Comparison of ENCODE assay signal across 8 cellular contexts in genomic region chr6:108564178-108564577, GRCh38. TPM values are rescaled to one million over a fixed set of nuclear protein-coding genes. Genes with fewer than 3 reads are reported as not detected.
DNase-seq lines count a peak whose midpoint lies in the region; ATAC-seq and TF ChIP-seq lines count a peak whose summit lies in the region.

No MANE protein-coding gene starts in this region.

- peaks cover 24% of the 10 kb centered on the region for H3K4me1 ChIP-seq in HEK293 (ENCODE audit: control insufficient read depth, insufficient read depth, low read length)
- peaks cover 2 to 35% of the 10 kb centered on the region in 2 donors for H3K4me1 ChIP-seq in ascending aorta
- peaks cover 64% of the 10 kb centered on the region for H3K4me1 ChIP-seq in lower lobe of right lung

- H3K4me3 ChIP-seq in HEK293 (ENCODE audit: low read depth, low read length) (peak overlapping the region; percentile 0; the same call in 1 of the 2 replicates), ascending aorta (peak overlapping the region; percentile 87 to 93), lower lobe of right lung (peak overlapping the region; percentile 79)

- CTCF ChIA-PET in HEK293 (lab: Yijun Ruan, JAX): interaction anchor here (0.7 kb wide), 1 partner anchor 271 kb away, joined by 4 read pairs; no protein-coding TSS in a partner anchor

- ATAC-seq in lower lobe of right lung (no peak), HG03571 (IDR thresholded peaks at IDR 0.05; ENCODE audit: unreplicated experiment) (no peak), GM21619 (IDR thresholded peaks at IDR 0.05; ENCODE audit: unreplicated experiment) (no peak)

- TF ChIP-seq CTCF in HEK293 (tag by site-specific recombination; IDR thresholded peaks at IDR 0.05) (no peak), ascending aorta (IDR thresholded peaks at IDR 0.05) (no peak), lower lobe of right lung (IDR thresholded peaks at IDR 0.05) (no peak)

- H3K36me3 ChIP-seq in HEK293 (ENCODE audit: control insufficient read depth in 2 of 2, insufficient read depth in 1 of 2, low read length in 2 of 2) (peaks cover 0 to 32% of the 10 kb centered on the region in 2 experiments; a peak in 2 of 3 replicates), ascending aorta (peaks cover 8 to 34% of the 10 kb centered on the region in 2 donors), lower lobe of right lung (peaks cover 22% of the 10 kb centered on the region)

- peak; percentile 92 for DNase-seq in A172 (ENCODE audit: low spot score)
- DNase-seq in ascending aorta (ENCODE audit: low spot score in 2 of 2): peak in 1 of 2 donors; percentile 63
- DNase-seq in lower lobe of right lung: no peak
- DNase-seq in NCI-H2196 (lab: John Stamatoyannopoulos, UW; ENCODE audit: unreplicated experiment): no peak
- no peak for DNase-seq in occipital lobe (lab: John Stamatoyannopoulos, UW)

- H3K9me3 ChIP-seq in HEK293 (ENCODE audit: control insufficient read depth, insufficient read depth, low read depth, low read length) (no peaks in the 10 kb centered on the region), ascending aorta (no peaks in the 10 kb centered on the region), lower lobe of right lung (no peaks in the 10 kb centered on the region)

- H3K27ac ChIP-seq in HEK293 (ENCODE audit: extremely low read depth, low read depth, low read length) (no peak overlapping the region), ascending aorta (peak overlapping the region; percentile 98), lower lobe of right lung (peak overlapping the region; percentile 100)

- intact Hi-C loops in ascending aorta (cut with DNase I): loop anchor here (2.0 kb wide), 1 partner anchor 25 kb away; no protein-coding TSS in a partner anchor
- intact Hi-C loops in lower lobe of right lung (cut with DNase I): no loop called here

- no peaks in the 10 kb centered on the region for H3K27me3 ChIP-seq in ascending aorta
- no peaks in the 10 kb centered on the region for H3K27me3 ChIP-seq in lower lobe of right lung (ENCODE audit: low read depth)

- POLR2A ChIA-PET in HEK293 (lab: Yijun Ruan, JAX): interaction anchor here (0.9 to 1.1 kb wide), 2 partner anchors 16 to 22 kb away, joined by 3 read pairs; no protein-coding TSS in a partner anchor

TF ChIP-seq in HEK293, 187 proteins besides CTCF, POLR2A, EP300 and RAD21 (continues in another document):
- TF ChIP-seq, protein P1, sequence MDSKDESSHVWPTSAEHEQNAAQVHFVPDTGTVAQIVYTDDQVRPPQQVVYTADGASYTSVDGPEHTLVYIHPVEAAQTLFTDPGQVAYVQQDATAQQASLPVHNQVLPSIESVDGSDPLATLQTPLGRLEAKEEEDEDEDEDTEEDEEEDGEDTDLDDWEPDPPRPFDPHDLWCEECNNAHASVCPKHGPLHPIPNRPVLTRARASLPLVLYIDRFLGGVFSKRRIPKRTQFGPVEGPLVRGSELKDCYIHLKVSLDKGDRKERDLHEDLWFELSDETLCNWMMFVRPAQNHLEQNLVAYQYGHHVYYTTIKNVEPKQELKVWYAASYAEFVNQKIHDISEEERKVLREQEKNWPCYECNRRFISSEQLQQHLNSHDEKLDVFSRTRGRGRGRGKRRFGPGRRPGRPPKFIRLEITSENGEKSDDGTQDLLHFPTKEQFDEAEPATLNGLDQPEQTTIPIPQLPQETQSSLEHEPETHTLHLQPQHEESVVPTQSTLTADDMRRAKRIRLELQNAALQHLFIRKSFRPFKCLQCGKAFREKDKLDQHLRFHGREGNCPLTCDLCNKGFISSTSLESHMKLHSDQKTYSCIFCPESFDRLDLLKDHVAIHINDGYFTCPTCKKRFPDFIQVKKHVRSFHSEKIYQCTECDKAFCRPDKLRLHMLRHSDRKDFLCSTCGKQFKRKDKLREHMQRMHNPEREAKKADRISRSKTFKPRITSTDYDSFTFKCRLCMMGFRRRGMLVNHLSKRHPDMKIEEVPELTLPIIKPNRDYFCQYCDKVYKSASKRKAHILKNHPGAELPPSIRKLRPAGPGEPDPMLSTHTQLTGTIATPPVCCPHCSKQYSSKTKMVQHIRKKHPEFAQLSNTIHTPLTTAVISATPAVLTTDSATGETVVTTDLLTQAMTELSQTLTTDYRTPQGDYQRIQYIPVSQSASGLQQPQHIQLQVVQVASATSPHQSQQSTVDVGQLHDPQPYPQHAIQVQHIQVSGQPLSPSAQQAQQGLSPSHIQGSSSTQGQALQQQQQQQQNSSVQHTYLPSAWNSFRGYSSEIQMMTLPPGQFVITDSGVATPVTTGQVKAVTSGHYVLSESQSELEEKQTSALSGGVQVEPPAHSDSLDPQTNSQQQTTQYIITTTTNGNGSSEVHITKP (tag by site-specific recombination; IDR thresholded peaks at IDR 0.05): peak; percentile 56; the same call in 1 of the 2 replicates
- TF ChIP-seq SCRT1 (tag by site-specific recombination; IDR thresholded peaks at IDR 0.05; ENCODE audit: borderline replicate concordance) (no peak), ZNF302 (tag by site-specific recombination; IDR thresholded peaks at IDR 0.05; ENCODE audit: low read depth) (no peak), ZSCAN16 (tag by site-specific recombination; IDR thresholded peaks at IDR 0.05) (no peak), WT1 (tag by site-specific recombination; IDR thresholded peaks at IDR 0.05) (peak; percentile 56; the same call in 1 of the 2 replicates), BCL11A (tag by site-specific recombination; IDR thresholded peaks at IDR 0.05; ENCODE audit: low read depth) (0 out of 2 replicates have a peak, but pooled peaks have one; percentile 32), ZNF366 (tag by site-specific recombination; conservative IDR thresholded peaks at IDR 0.05) (peak; percentile 86), ZNF654 (tag by site-specific recombination; IDR thresholded peaks at IDR 0.05; ENCODE audit: low read depth) (no peak), ZNF426 (tag by site-specific recombination; IDR thresholded peaks at IDR 0.05) (no peak), ZNF621 (tag by site-specific recombination; IDR thresholded peaks at IDR 0.05) (no peak), ZNF184 (tag by site-specific recombination; IDR thresholded peaks at IDR 0.05) (peak; percentile 64), ZNF623 (tag by site-specific recombination; IDR thresholded peaks at IDR 0.05) (no peak), KLF9 (tag by site-specific recombination; IDR thresholded peaks at IDR 0.05; ENCODE audit: low read depth) (no peak), ZNF324 (tag by site-specific recombination; IDR thresholded peaks at IDR 0.05) (no peak), ZNF707 (tag by site-specific recombination; IDR thresholded peaks at IDR 0.05) (no peak), ZSCAN23 (tag by site-specific recombination; IDR thresholded peaks at IDR 0.05) (0 out of 2 replicates have a peak, but pooled peaks have one; percentile 38), ZNF561 (tag by site-specific recombination; IDR thresholded peaks at IDR 0.05; ENCODE audit: borderline replicate concordance) (no peak), BCL11B (tag by site-specific recombination; IDR thresholded peaks at IDR 0.05; ENCODE audit: low read depth) (no peak), ZNF530 (tag by site-specific recombination; IDR thresholded peaks at IDR 0.05; ENCODE audit: low read depth) (no peak), MYNN (tag by site-specific recombination; IDR thresholded peaks at IDR 0.05; ENCODE audit: borderline replicate concordance) (no peak)
- TF ChIP-seq, protein P2, sequence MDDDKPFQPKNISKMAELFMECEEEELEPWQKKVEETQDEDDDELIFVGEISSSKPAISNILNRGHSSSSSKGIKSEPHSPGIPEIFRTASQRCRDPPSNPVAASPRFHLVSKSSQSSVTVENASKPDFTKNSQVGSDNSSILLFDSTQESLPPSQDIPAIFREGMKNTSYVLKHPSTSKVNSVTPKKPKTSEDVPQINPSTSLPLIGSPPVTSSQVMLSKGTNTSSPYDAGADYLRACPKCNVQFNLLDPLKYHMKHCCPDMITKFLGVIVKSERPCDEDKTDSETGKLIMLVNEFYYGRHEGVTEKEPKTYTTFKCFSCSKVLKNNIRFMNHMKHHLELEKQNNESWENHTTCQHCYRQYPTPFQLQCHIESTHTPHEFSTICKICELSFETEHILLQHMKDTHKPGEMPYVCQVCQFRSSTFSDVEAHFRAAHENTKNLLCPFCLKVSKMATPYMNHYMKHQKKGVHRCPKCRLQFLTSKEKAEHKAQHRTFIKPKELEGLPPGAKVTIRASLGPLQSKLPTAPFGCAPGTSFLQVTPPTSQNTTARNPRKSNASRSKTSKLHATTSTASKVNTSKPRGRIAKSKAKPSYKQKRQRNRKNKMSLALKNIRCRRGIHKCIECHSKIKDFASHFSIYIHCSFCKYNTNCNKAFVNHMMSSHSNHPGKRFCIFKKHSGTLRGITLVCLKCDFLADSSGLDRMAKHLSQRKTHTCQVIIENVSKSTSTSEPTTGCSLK (tag by site-specific recombination; IDR thresholded peaks at IDR 0.05): no peak
- TF ChIP-seq, protein P3, sequence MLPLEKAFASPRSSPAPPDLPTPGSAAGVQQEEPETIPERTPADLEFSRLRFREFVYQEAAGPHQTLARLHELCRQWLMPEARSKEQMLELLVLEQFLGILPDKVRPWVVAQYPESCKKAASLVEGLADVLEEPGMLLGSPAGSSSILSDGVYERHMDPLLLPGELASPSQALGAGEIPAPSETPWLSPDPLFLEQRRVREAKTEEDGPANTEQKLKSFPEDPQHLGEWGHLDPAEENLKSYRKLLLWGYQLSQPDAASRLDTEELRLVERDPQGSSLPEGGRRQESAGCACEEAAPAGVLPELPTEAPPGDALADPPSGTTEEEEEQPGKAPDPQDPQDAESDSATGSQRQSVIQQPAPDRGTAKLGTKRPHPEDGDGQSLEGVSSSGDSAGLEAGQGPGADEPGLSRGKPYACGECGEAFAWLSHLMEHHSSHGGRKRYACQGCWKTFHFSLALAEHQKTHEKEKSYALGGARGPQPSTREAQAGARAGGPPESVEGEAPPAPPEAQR (tag by site-specific recombination; IDR thresholded peaks at IDR 0.05): no peak
- TF ChIP-seq, protein P4, sequence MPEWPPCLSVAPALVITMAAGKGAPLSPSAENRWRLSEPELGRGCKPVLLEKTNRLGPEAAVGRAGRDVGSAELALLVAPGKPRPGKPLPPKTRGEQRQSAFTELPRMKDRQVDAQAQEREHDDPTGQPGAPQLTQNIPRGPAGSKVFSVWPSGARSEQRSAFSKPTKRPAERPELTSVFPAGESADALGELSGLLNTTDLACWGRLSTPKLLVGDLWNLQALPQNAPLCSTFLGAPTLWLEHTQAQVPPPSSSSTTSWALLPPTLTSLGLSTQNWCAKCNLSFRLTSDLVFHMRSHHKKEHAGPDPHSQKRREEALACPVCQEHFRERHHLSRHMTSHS (tag by site-specific recombination; IDR thresholded peaks at IDR 0.05): no peak
- TF ChIP-seq, protein P5, sequence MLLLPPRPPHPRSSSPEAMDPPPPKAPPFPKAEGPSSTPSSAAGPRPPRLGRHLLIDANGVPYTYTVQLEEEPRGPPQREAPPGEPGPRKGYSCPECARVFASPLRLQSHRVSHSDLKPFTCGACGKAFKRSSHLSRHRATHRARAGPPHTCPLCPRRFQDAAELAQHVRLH (tag by site-specific recombination; IDR thresholded peaks at IDR 0.05): no peak

RNA-seq across cellular contexts. Expression of gene FOXO3, which starts 3.5 kb away (rescaled TPM):
- 10.9 and 11.4 TPM in 2 replicates for total RNA-seq in A172 (2014; rRNA removed; shearing (Covaris generic))
- total RNA-seq in ascending aorta (91.5 TPM), lower lobe of right lung (60.1 TPM), occipital lobe (56.0 TPM)

Comparison
In these comparisons a context has a peak if more than half of its experiments do, and no peak if none do; other contexts are left out.
1. H3K4me3 ChIP-seq: peak in every context shown above with its lines; median percentile 90 in ascending aorta; 79 in lower lobe of right lung; 0 in HEK293.